ENCODE assay signal across 14 cellular contexts in the genomic region with DNA sequence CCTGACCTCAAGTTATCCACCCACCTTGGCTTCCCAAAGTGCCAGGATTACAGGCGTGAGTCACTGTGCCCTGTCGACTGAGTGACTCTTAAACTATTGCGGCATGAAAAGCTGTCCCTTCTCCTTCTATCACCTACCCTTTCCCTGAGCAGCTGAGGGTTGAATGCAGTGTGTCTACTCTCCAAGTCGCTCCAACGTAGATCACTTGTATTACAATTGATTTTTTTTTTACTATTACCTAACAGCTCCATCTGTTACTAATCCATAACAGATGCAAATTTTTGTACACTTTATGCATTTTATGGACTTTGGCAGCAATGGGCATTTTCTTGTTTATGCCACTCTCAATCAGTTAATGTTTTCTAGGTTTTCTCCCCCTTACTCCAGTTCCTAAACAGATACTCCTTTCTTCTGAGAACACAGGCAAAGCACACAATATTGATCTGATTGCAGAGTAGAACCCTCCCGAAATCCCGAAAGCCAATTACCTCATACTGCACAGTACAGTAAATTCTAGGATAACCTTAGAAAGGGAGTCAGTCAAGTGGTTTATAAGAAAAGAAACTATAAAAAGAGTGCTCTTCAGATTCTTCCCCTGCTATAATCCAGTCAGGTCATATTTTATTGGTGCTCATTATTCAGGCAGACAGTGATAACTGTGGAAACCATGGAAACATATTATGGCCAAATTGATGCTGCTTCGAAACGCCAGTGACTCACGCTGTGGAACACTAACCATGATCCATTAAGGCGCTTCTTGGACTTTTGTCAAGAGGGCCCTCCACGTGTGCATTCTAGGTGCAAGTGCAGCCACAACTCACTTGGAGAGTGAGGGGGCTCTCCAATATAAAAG.
DNase-seq lines count a peak whose midpoint lies in the region; ATAC-seq and TF ChIP-seq lines count a peak whose summit lies in the region.
"Had no signal": no experiment of that assay in that cellular context is flagged by ENCODE, and none has a peak within 500 bp of the region (broad histone marks: within the 10 kb centered on the region; RNA-seq: fewer than 3 reads in every experiment).

No MANE protein-coding gene starts in this region.

- intact Hi-C loops in A673 (cut with micrococcal nuclease; ENCODE audit: unreplicated experiment) = no loop called here

- POLR2A ChIA-PET in A673 (lab: Charles Lee; ENCODE audit: low non-redundant PET) = no interaction called here

- H3K4me1 ChIP-seq in A673 (ENCODE audit: insufficient read depth, low read length, poor library complexity, severe bottlenecking) = peaks cover 5% of the 10 kb centered on the region
- H3K4me1 ChIP-seq: foreskin keratinocyte had no signal

- no TSS peak for BruUV-seq in A673 (replicated peaks; lab: Mats Ljungman, UMichigan)

- H3K4me3 ChIP-seq in A673 (ENCODE audit: low read depth, low read length, poor library complexity, severe bottlenecking) (no peak overlapping the region), fibroblast of mammary gland (ENCODE audit: control insufficient read depth, low read depth, low read length) (no peak overlapping the region)
- H3K4me3 ChIP-seq: ovary had no signal

- no peaks in the 10 kb centered on the region for H3K27me3 ChIP-seq in A673 (replicated peaks; ENCODE audit: insufficient read depth, low read depth, low read length, poor library complexity)
- H3K27me3 ChIP-seq: foreskin keratinocyte, ovary had no signal

- no peak for TF ChIP-seq CTCF in A673 (conservative IDR thresholded peaks at IDR 0.05; ENCODE audit: low read depth, low read length)
- no peak for TF ChIP-seq CTCF in fibroblast of mammary gland (conservative IDR thresholded peaks at IDR 0.05; ENCODE audit: control insufficient read depth, insufficient read depth, low read depth, low read length)
- no peak for TF ChIP-seq CTCF in type B pancreatic cell (conservative IDR thresholded peaks at IDR 0.05)

- CTCF ChIA-PET in A673 (lab: Charles Lee) = no interaction called here

- no peaks in the 10 kb centered on the region for H3K36me3 ChIP-seq in A673 (ENCODE audit: insufficient read depth, low read length, poor library complexity, severe bottlenecking)
- H3K36me3 ChIP-seq: ovary had no signal

- ATAC-seq in T-helper 17 cell = no peak
- ATAC-seq: activated T-helper 17 cell treated with anti-CD3 and anti-CD28 coated beads, Interleukin-2, amount 50 U/mL, for 72 hours; foreskin keratinocyte had no signal

- H3K9me3 ChIP-seq in A673 (ENCODE audit: low read depth, low read length, poor library complexity, severe bottlenecking) (no peaks in the 10 kb centered on the region), T-helper 17 cell (ENCODE audit: control insufficient read depth, low read length, poor library complexity, severe bottlenecking) (no peaks in the 10 kb centered on the region)
- H3K9me3 ChIP-seq: ovary had no signal

- H3K27ac Mint-ChIP-seq in type B pancreatic cell = no peak overlapping the region
- no peak overlapping the region for H3K27ac Mint-ChIP-seq in T-helper 17 cell
- H3K27ac Mint-ChIP-seq: activated T-helper 17 cell treated with anti-CD3 and anti-CD28 coated beads, Interleukin-2, amount 50 U/mL, for 72 hours had no signal

- no peaks in the 10 kb centered on the region for H3K9me3 Mint-ChIP-seq in type B pancreatic cell
- H3K9me3 Mint-ChIP-seq: activated T-helper 17 cell treated with anti-CD3 and anti-CD28 coated beads, Interleukin-2, amount 50 U/mL, for 72 hours had no signal

- H3K4me3 Mint-ChIP-seq in type B pancreatic cell = no peak overlapping the region
- H3K4me3 Mint-ChIP-seq in T-helper 17 cell = no peak overlapping the region
- H3K4me3 Mint-ChIP-seq: activated T-helper 17 cell treated with anti-CD3 and anti-CD28 coated beads, Interleukin-2, amount 50 U/mL, for 72 hours; brain had no signal

- H3K36me3 Mint-ChIP-seq in type B pancreatic cell (no peaks in the 10 kb centered on the region), T-helper 17 cell (ENCODE audit: low read depth) (peaks cover 2% of the 10 kb centered on the region)
- H3K36me3 Mint-ChIP-seq: brain had no signal

- no peaks in the 10 kb centered on the region for H3K27me3 Mint-ChIP-seq in type B pancreatic cell
- peaks cover 38% of the 10 kb centered on the region for H3K27me3 Mint-ChIP-seq in T-helper 17 cell
- H3K27me3 Mint-ChIP-seq: brain had no signal

- H3K27ac ChIP-seq in A673 (ENCODE audit: low read depth, low read length, poor library complexity, severe bottlenecking) = no peak overlapping the region
- H3K27ac ChIP-seq: foreskin keratinocyte, ovary had no signal

- DNase-seq in A673 (ENCODE audit: low spot score) = peak; percentile 18
- peak; percentile 57 for DNase-seq in M059J (ENCODE audit: low read depth)
- peak; percentile 90 for DNase-seq in NCI-H524 treated with DMSO at 0.1 percent for 48 hours (lab: John Stamatoyannopoulos, UW)
- peak; percentile 89 for DNase-seq in fibroblast of mammary gland (ENCODE audit: low read depth)
- no peak for DNase-seq in type B pancreatic cell (ENCODE audit: extremely low spot score, unreplicated experiment)
- no peak for DNase-seq in NCI-H2107 treated with DMSO at 0.1 percent for 48 hours (lab: John Stamatoyannopoulos, UW; ENCODE audit: unreplicated experiment)
- DNase-seq in T-helper 17 cell = no peak
- DNase-seq in NOMO-1 treated with DMSO at 0.1 percent for 48 hours (lab: John Stamatoyannopoulos, UW; ENCODE audit: unreplicated experiment) = no peak
- DNase-seq: foreskin keratinocyte, ovary, SHP77 treated with DMSO at 0.1 percent for 48 hours, T-helper 9 cell had no signal

- H3K4me1 Mint-ChIP-seq in type B pancreatic cell (ENCODE audit: unreplicated experiment) (peaks cover 19% of the 10 kb centered on the region), T-helper 17 cell (peaks cover 3% of the 10 kb centered on the region)
- H3K4me1 Mint-ChIP-seq: activated T-helper 17 cell treated with anti-CD3 and anti-CD28 coated beads, Interleukin-2, amount 50 U/mL, for 72 hours had no signal

Comparison
In these comparisons a context has a peak if more than half of its experiments do, and no peak if none do; other contexts are left out.
1. DNase-seq: peak in A673 (single experiment), M059J (single experiment), NCI-H524 treated with DMSO at 0.1 percent for 48 hours (single experiment) and fibroblast of mammary gland (single experiment); none in type B pancreatic cell (single experiment), NCI-H2107 treated with DMSO at 0.1 percent for 48 hours (single experiment), T-helper 17 cell (0 of 3) and NOMO-1 treated with DMSO at 0.1 percent for 48 hours (single experiment).